8 cellular contexts compared by ENCODE assay signal in genomic region chr12:131894981-131895639, GRCh38. TPM values are rescaled to one million over a fixed set of nuclear protein-coding genes. Genes with fewer than 3 reads are reported as not detected.
DNase-seq lines count a peak whose midpoint lies in the region; ATAC-seq and TF ChIP-seq lines count a peak whose summit lies in the region.

No MANE protein-coding gene starts in this region.

- no peak for ATAC-seq in HG02938 (IDR thresholded peaks at IDR 0.05; ENCODE audit: unreplicated experiment)

- H3K9ac ChIP-seq in subcutaneous abdominal adipose tissue (ENCODE audit: low read length in 5 of 5): peak overlapping the region in 4 of 5 donors; percentile 81 to 86 (median 82)

- H3K4me3 ChIP-seq in GM06990 (replicated peaks; ENCODE audit: low read depth, low read length) (peak overlapping the region; percentile 71), astrocyte of the spinal cord (ENCODE audit: low read depth, low read length) (peak overlapping the region; percentile 57), subcutaneous abdominal adipose tissue (ENCODE audit: low read depth in 1 of 5, low read length in 5 of 5) (peak overlapping the region; percentile 22 to 73 (median 70))

- in situ Hi-C loops in astrocyte of the spinal cord (cut with HindIII; ENCODE audit: low sequenced_read_pairs): no loop called here

- H3K9me3 ChIP-seq in subcutaneous abdominal adipose tissue (ENCODE audit: control insufficient read depth in 5 of 5, low read length in 5 of 5): no peaks in the 10 kb centered on the region

- H3K36me3 ChIP-seq in GM06990 (ENCODE audit: control insufficient read depth, insufficient read depth, low read length): peaks cover 2% of the 10 kb centered on the region; the same call in 1 of the 2 replicates
- peaks cover 0 to 15% (median 2%) of the 10 kb centered on the region in 5 donors for H3K36me3 ChIP-seq in subcutaneous abdominal adipose tissue (ENCODE audit: control insufficient read depth in 5 of 5, insufficient read depth in 5 of 5, low read length in 5 of 5)

- DNase-seq in GM06990 (ENCODE audit: extremely low read depth, insufficient read length) (peak; percentile 39), HT-29 (ENCODE audit: low spot score) (peak; percentile 13), astrocyte of the spinal cord (ENCODE audit: low read depth, low spot score) (no peak), islet precursor cell (peak; percentile 67), KG1 (lab: John Stamatoyannopoulos, UW) (no peak)
- DNase-seq in stimulated activated CD4-positive, alpha-beta T cell treated with anti-CD3 and anti-CD28 coated beads, Interleukin-12 subunit alpha, Interleukin-12 subunit beta, amount 100 ng/mL, for 4 hours: no peak

- peaks cover 0 to 32% (median 21%) of the 10 kb centered on the region in 5 donors for H3K4me1 ChIP-seq in subcutaneous abdominal adipose tissue (ENCODE audit: control insufficient read depth in 5 of 5, insufficient read depth in 5 of 5, low read length in 5 of 5)

- TF ChIP-seq CTCF in GM06990 (IDR thresholded peaks at IDR 0.05; ENCODE audit: insufficient read depth, low read length, poor library complexity, severe bottlenecking) (no peak), astrocyte of the spinal cord (IDR thresholded peaks at IDR 0.05; ENCODE audit: low read depth, low read length) (no peak)

- H3K27ac ChIP-seq in subcutaneous abdominal adipose tissue (ENCODE audit: low read depth, low read length): peak overlapping the region; percentile 95

- no peaks in the 10 kb centered on the region for H3K27me3 ChIP-seq in GM06990 (replicated peaks; ENCODE audit: control insufficient read depth, insufficient read depth, low read length)
- H3K27me3 ChIP-seq in subcutaneous abdominal adipose tissue (ENCODE audit: control insufficient read depth in 5 of 5, insufficient read depth in 4 of 5, low read length in 5 of 5): no peaks in the 10 kb centered on the region

RNA-seq across cellular contexts. Expression of gene ULK1, which starts 0.7 kb away (rescaled TPM):
- 4.9 and 9.6 TPM in 2 replicates for total RNA-seq in HT-29 (2014; rRNA removed; shearing (Covaris generic))

RNA-seq across cellular contexts. Expression of gene PUS1, which starts 34.0 kb away (rescaled TPM):
- 70.5 and 73.8 TPM in 2 replicates for total RNA-seq in HT-29 (2014; rRNA removed; shearing (Covaris generic))

RNA-seq across cellular contexts. Expression of gene EP400, which starts 54.6 kb away (rescaled TPM):
- 8.3 and 12.2 TPM in 2 replicates for total RNA-seq in HT-29 (2014; rRNA removed; shearing (Covaris generic))

Comparison
In these comparisons a context has a peak if more than half of its experiments do, and no peak if none do; other contexts are left out.
1. DNase-seq: peak in GM06990 (single experiment), HT-29 (single experiment) and islet precursor cell (single experiment); none in astrocyte of the spinal cord (single experiment), stimulated activated CD4-positive, alpha-beta T cell treated with anti-CD3 and anti-CD28 coated beads, Interleukin-12 subunit alpha, Interleukin-12 subunit beta, amount 100 ng/mL, for 4 hours (single experiment) and KG1 (single experiment).
2. Peak in every context shown above with its lines, with median percentiles within 50 percentile points of each other: H3K4me3 ChIP-seq.